In genomic region chr1:16709659-16710087, GRCh38 we compare ENCODE assay signal across 10 cellular contexts. TPM values are rescaled to one million over a fixed set of nuclear protein-coding genes. Genes with fewer than 3 reads are reported as not detected.
DNase-seq lines count a peak whose midpoint lies in the region; ATAC-seq, FAIRE-seq and TF ChIP-seq lines count a peak whose summit lies in the region.
"Not testable (repeated sequence)": the region's sequence is repeated elsewhere in the genome, so short reads cannot be mapped to it uniquely, and the experiment has no call there.
"Had no signal": no experiment of that assay in that cellular context is flagged by ENCODE, and none has a peak within 500 bp of the region (broad histone marks: within the 10 kb centered on the region; RNA-seq: fewer than 3 reads in every experiment).

No MANE protein-coding gene starts in this region.

- H3K36me3 ChIP-seq in kidney (ENCODE audit: control insufficient read depth in 1 of 2, insufficient read depth in 2 of 2, low read length in 2 of 2) = not testable (repeated sequence)

- CTCF ChIA-PET in AG04449 (lab: Yijun Ruan, JAX) = interaction anchor here (0.7 to 3.4 kb wide), 12 partner anchors 8 to 1426 kb away, joined by 3 to 25 read pairs (median 4); no protein-coding TSS in a partner anchor
- CTCF ChIA-PET in RWPE1 (lab: Yijun Ruan, JAX) = interaction anchor here (0.6 to 1.8 kb wide), 9 partner anchors 11 to 1547 kb away, joined by 3 to 9 read pairs (median 3); no protein-coding TSS in a partner anchor

- not testable (repeated sequence) for DNase-seq in AG04449 (ENCODE audit: low read depth, low spot score); RWPE1 (ENCODE audit: low spot score); kidney; sciatic nerve (ENCODE audit: low spot score)
- DNase-seq in activated CD8-positive, alpha-beta memory T cell treated with anti-CD3 and anti-CD28 coated beads, Interleukin-2, amount 50 U/mL, for 48 hours = peak; percentile 55
- peak; percentile 19 for DNase-seq in ecto neural progenitor cell (ENCODE audit: low spot score)

- H3K9me3 ChIP-seq in kidney (ENCODE audit: control insufficient read depth in 1 of 2, low read length in 2 of 2) = not testable (repeated sequence)

- not testable (repeated sequence) for H3K27ac ChIP-seq in RWPE1; kidney (ENCODE audit: low read depth in 2 of 2, low read length in 2 of 2)

- POLR2A ChIA-PET in AG04449 (lab: Yijun Ruan, JAX); RWPE1 (lab: Yijun Ruan, JAX; ENCODE audit: low non-redundant PET): not testable (repeated sequence)

- TF ChIP-seq CTCF in AG04449 (IDR thresholded peaks at IDR 0.05; ENCODE audit: insufficient read depth, low read length, missing control alignments) (peak; percentile 15), RWPE1 (conservative IDR thresholded peaks at IDR 0.05; ENCODE audit: low read depth) (peak; percentile 51), kidney (IDR thresholded peaks at IDR 0.05; ENCODE audit: borderline replicate concordance, extremely low read depth, insufficient read depth) (peak; percentile 58)

- intact Hi-C loops in kidney (cut with DNase I); sciatic nerve (cut with DNase I): not testable (repeated sequence)

- ATAC-seq in GM19035 (IDR thresholded peaks at IDR 0.05; ENCODE audit: unreplicated experiment) = peak; percentile 61
- ATAC-seq in HG03520 (IDR thresholded peaks at IDR 0.05; ENCODE audit: unreplicated experiment) = peak; percentile 64
- ATAC-seq in sciatic nerve = peak; percentile 64

- FAIRE-seq in kidney (lab: Jason Lieb, UNC) = not testable (repeated sequence)

- H3K4me3 ChIP-seq in AG04449 (ENCODE audit: low read depth, low read length); kidney (ENCODE audit: low read length in 2 of 2): not testable (repeated sequence)

- not testable (repeated sequence) for H3K4me1 ChIP-seq in kidney (ENCODE audit: control insufficient read depth in 1 of 2, insufficient read depth in 1 of 2, low read depth in 1 of 2, low read length in 2 of 2)

- not testable (repeated sequence) for H3K9ac ChIP-seq in kidney (ENCODE audit: low read length in 2 of 2)

RNA-seq across cellular contexts. Expression of gene RNU1-4, which starts 30.6 kb away (rescaled TPM):
- total RNA-seq in kidney = 8,605 TPM
- polyA plus RNA-seq in kidney (ENCODE audit: insufficient read depth, low read depth, low replicate concordance) = 26.8 TPM
- total RNA-seq in sciatic nerve = 13,769 TPM
- polyA plus RNA-seq: esophagus, thymus had no signal

RNA-seq across cellular contexts. Expression of gene RNU1-3, which starts 42.9 kb away (rescaled TPM):
- total RNA-seq in kidney (8,605 TPM), sciatic nerve (13,769 TPM)
- polyA plus RNA-seq in kidney (ENCODE audit: insufficient read depth, low read depth, low replicate concordance) = 26.8 TPM
- polyA plus RNA-seq: esophagus, thymus had no signal
